Comparison of ENCODE assay signal across 14 cellular contexts in the genomic region with DNA sequence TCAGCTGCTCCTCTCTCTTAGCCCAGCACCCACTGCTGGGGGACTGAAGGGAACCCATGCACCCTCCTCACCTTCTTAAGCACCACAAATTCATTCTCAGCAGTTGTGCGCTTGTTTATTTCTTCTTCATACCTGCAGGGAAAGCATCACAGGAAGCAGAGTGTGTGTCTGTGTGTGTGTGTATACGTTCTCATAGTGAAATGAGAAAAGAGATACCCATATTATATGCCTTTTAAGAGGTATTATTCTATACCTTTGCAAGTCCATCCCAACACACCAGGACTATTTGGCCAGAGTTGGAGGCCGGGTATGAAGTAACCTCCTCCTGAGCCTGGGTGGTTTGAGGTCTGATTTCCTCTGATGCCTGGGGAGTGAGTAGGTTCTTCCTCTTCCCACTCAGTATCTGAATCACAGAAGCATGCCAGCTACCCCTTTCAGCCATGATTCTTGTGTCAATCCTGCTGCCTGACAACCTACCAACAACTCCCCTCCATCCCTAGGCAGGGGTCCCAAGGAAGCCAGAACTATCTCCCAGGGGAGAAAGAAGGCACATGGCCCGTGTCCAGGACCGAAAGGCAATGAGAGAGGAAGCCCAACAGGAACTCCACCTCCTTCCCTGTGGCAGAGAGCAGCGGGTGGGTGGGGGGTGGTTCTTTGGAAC. TPM values are rescaled to one million over a fixed set of nuclear protein-coding genes. Genes with fewer than 3 reads are reported as not detected.
DNase-seq lines count a peak whose midpoint lies in the region; ATAC-seq and TF ChIP-seq lines count a peak whose summit lies in the region.
"Had no signal": no experiment of that assay in that cellular context is flagged by ENCODE, and none has a peak within 500 bp of the region (broad histone marks: within the 10 kb centered on the region; RNA-seq: fewer than 3 reads in every experiment).

No MANE protein-coding gene starts in this region.

- H3K4me1 ChIP-seq in CD8-positive, alpha-beta memory T cell (ENCODE audit: insufficient read depth, low read length) = peaks cover 76% of the 10 kb centered on the region

- peak overlapping the region; percentile 2 to 96 (median 64) for H3K27ac Mint-ChIP-seq in CD8-positive, alpha-beta memory T cell
- peak overlapping the region; percentile 72 for H3K27ac Mint-ChIP-seq in activated CD4-positive, alpha-beta T cell treated with anti-CD3 and anti-CD28 coated beads, Interleukin-2, amount 10 ng/mL, durations not matched to agents 24 days and 14 days
- H3K27ac Mint-ChIP-seq in effector memory CD8-positive, alpha-beta T cell = peak overlapping the region; percentile 11 to 20
- H3K27ac Mint-ChIP-seq: brain, memory B cell had no signal

- ATAC-seq in effector memory CD8-positive, alpha-beta T cell (replicated peaks) = no peak
- ATAC-seq in HG02938 (IDR thresholded peaks at IDR 0.05; ENCODE audit: unreplicated experiment) = no peak
- ATAC-seq: HepG2 had no signal

- H3K9me3 ChIP-seq in CD8-positive, alpha-beta memory T cell (ENCODE audit: low read length) = no peaks in the 10 kb centered on the region

- intact Hi-C loops in activated CD4-positive, alpha-beta T cell treated with anti-CD3 and anti-CD28 coated beads, Interleukin-2, amount 10 ng/mL, durations not matched to agents 24 days and 14 days (cut with micrococcal nuclease) = no loop called here

- POLR2A ChIA-PET in CD8-positive, alpha-beta memory T cell (lab: Charles Lee) = no interaction called here

- H3K4me1 Mint-ChIP-seq in CD8-positive, alpha-beta memory T cell = peaks cover 39 to 58% (median 56%) of the 10 kb centered on the region in 3 donors
- H3K4me1 Mint-ChIP-seq in activated CD4-positive, alpha-beta T cell treated with anti-CD3 and anti-CD28 coated beads, Interleukin-2, amount 10 ng/mL, durations not matched to agents 24 days and 14 days = peaks cover 41% of the 10 kb centered on the region
- peaks cover 20 to 24% of the 10 kb centered on the region in 2 donors for H3K4me1 Mint-ChIP-seq in effector memory CD8-positive, alpha-beta T cell (ENCODE audit: low read depth in 2 of 2)
- H3K4me1 Mint-ChIP-seq: brain, memory B cell had no signal

- no peak overlapping the region for H3K4me3 ChIP-seq in AG10803 (ENCODE audit: low read length)
- peak overlapping the region; percentile 4 for H3K4me3 ChIP-seq in CD8-positive, alpha-beta memory T cell (ENCODE audit: low read length)
- H3K4me3 ChIP-seq: SK-N-MC had no signal

- peaks cover 3 to 23% of the 10 kb centered on the region in 2 donors for H3K27me3 Mint-ChIP-seq in CD8-positive, alpha-beta memory T cell
- H3K27me3 Mint-ChIP-seq in activated CD4-positive, alpha-beta T cell treated with anti-CD3 and anti-CD28 coated beads, Interleukin-2, amount 10 ng/mL, durations not matched to agents 24 days and 14 days = peaks cover 3% of the 10 kb centered on the region
- H3K27me3 Mint-ChIP-seq in effector memory CD8-positive, alpha-beta T cell = peaks cover 8 to 52% of the 10 kb centered on the region in 2 donors

- TF ChIP-seq CTCF in AG10803 (conservative IDR thresholded peaks at IDR 0.05; ENCODE audit: low read length) (no peak), GM20000 (IDR thresholded peaks at IDR 0.05; ENCODE audit: extremely low read depth, missing control alignments) (no peak)

- no peak overlapping the region for H3K27ac ChIP-seq in CD8-positive, alpha-beta memory T cell (ENCODE audit: low read depth, low read length)
- H3K27ac ChIP-seq: SK-N-MC had no signal

- H3K27me3 ChIP-seq in CD8-positive, alpha-beta memory T cell (ENCODE audit: insufficient read depth, low read length, poor library complexity, severe bottlenecking) = no peaks in the 10 kb centered on the region

- no peaks in the 10 kb centered on the region for H3K9me3 Mint-ChIP-seq in CD8-positive, alpha-beta memory T cell
- H3K9me3 Mint-ChIP-seq in activated CD4-positive, alpha-beta T cell treated with anti-CD3 and anti-CD28 coated beads, Interleukin-2, amount 10 ng/mL, durations not matched to agents 24 days and 14 days = no peaks in the 10 kb centered on the region
- H3K9me3 Mint-ChIP-seq in effector memory CD8-positive, alpha-beta T cell = no peaks in the 10 kb centered on the region
- H3K9me3 Mint-ChIP-seq: brain, memory B cell had no signal

- CTCF ChIA-PET in CD8-positive, alpha-beta memory T cell (lab: Charles Lee) = no interaction called here

- H3K4me3 Mint-ChIP-seq in CD8-positive, alpha-beta memory T cell = peak overlapping the region in 2 of 7 donors; percentile 37 to 43
- peak overlapping the region; percentile 46 for H3K4me3 Mint-ChIP-seq in activated CD4-positive, alpha-beta T cell treated with anti-CD3 and anti-CD28 coated beads, Interleukin-2, amount 10 ng/mL, durations not matched to agents 24 days and 14 days
- H3K4me3 Mint-ChIP-seq in effector memory CD8-positive, alpha-beta T cell = no peak overlapping the region
- H3K4me3 Mint-ChIP-seq: brain, memory B cell had no signal

- no peaks in the 10 kb centered on the region for H3K36me3 ChIP-seq in CD8-positive, alpha-beta memory T cell (ENCODE audit: insufficient read depth, low read length)

- DNase-seq in AG10803 (ENCODE audit: low read depth) (peak; percentile 27), GM20000 (ENCODE audit: low spot score) (no peak), AG08396 (ENCODE audit: low spot score) (no peak), NK-92 (lab: John Stamatoyannopoulos, UW; ENCODE audit: unreplicated experiment) (no peak)
- DNase-seq in CD8-positive, alpha-beta memory T cell = peak in 1 of 5 donors; percentile 53
- DNase-seq in activated CD4-positive, alpha-beta T cell treated with anti-CD3 and anti-CD28 coated beads, Interleukin-2, amount 10 ng/mL, durations not matched to agents 24 days and 14 days = no peak
- no peak for DNase-seq in effector memory CD8-positive, alpha-beta T cell
- DNase-seq: NCI-H1694 had no signal

- no peaks in the 10 kb centered on the region for H3K36me3 Mint-ChIP-seq in CD8-positive, alpha-beta memory T cell
- H3K36me3 Mint-ChIP-seq in activated CD4-positive, alpha-beta T cell treated with anti-CD3 and anti-CD28 coated beads, Interleukin-2, amount 10 ng/mL, durations not matched to agents 24 days and 14 days (ENCODE audit: low read depth) = peaks cover 2% of the 10 kb centered on the region
- H3K36me3 Mint-ChIP-seq in effector memory CD8-positive, alpha-beta T cell (ENCODE audit: insufficient read depth) = no peaks in the 10 kb centered on the region
- H3K36me3 Mint-ChIP-seq: brain, memory B cell had no signal

RNA-seq across cellular contexts. Expression of a gene that starts 3.0 kb away (rescaled TPM):
- under 1 TPM in 1 of 2 experiments, not detected in 1; 0.13 TPM for total RNA-seq in CD8-positive, alpha-beta memory T cell
- 0.24 TPM for polyA plus RNA-seq in CD8-positive, alpha-beta memory T cell
- 0.09 TPM in 1 of 2 replicates, not detected in the other for total RNA-seq in activated CD4-positive, alpha-beta T cell treated with anti-CD3 and anti-CD28 coated beads, Interleukin-2, amount 10 ng/mL, durations not matched to agents 24 days and 14 days
- total RNA-seq: endothelial cell of umbilical vein, HepG2 had no signal
- polyA plus RNA-seq: endothelial cell of umbilical vein, HepG2 had no signal

RNA-seq across cellular contexts. Expression of a gene that starts 14.1 kb away (rescaled TPM):
- total RNA-seq in CD8-positive, alpha-beta memory T cell = not detected
- not detected for polyA plus RNA-seq in CD8-positive, alpha-beta memory T cell
- 0.09 TPM in 1 of 2 replicates, not detected in the other for total RNA-seq in activated CD4-positive, alpha-beta T cell treated with anti-CD3 and anti-CD28 coated beads, Interleukin-2, amount 10 ng/mL, durations not matched to agents 24 days and 14 days
- total RNA-seq: endothelial cell of umbilical vein, HepG2 had no signal
- polyA plus RNA-seq: endothelial cell of umbilical vein, HepG2 had no signal

RNA-seq across cellular contexts. Expression of a gene that starts 36.7 kb away (rescaled TPM):
- not detected for total RNA-seq in CD8-positive, alpha-beta memory T cell
- 0.16 TPM for polyA plus RNA-seq in CD8-positive, alpha-beta memory T cell
- not detected in 2 replicates for total RNA-seq in activated CD4-positive, alpha-beta T cell treated with anti-CD3 and anti-CD28 coated beads, Interleukin-2, amount 10 ng/mL, durations not matched to agents 24 days and 14 days
- total RNA-seq: endothelial cell of umbilical vein, HepG2 had no signal
- polyA plus RNA-seq: endothelial cell of umbilical vein, HepG2 had no signal

RNA-seq across cellular contexts. Expression of a gene that starts 41.7 kb away (rescaled TPM):
- not detected for total RNA-seq in CD8-positive, alpha-beta memory T cell
- polyA plus RNA-seq in CD8-positive, alpha-beta memory T cell = not detected
- not detected in 2 replicates for total RNA-seq in activated CD4-positive, alpha-beta T cell treated with anti-CD3 and anti-CD28 coated beads, Interleukin-2, amount 10 ng/mL, durations not matched to agents 24 days and 14 days
- total RNA-seq: endothelial cell of umbilical vein, HepG2 had no signal
- polyA plus RNA-seq: endothelial cell of umbilical vein, HepG2 had no signal

Comparison
In these comparisons a context has a peak if more than half of its experiments do, and no peak if none do; other contexts are left out.
1. H3K27ac Mint-ChIP-seq: peak in every context shown above with its lines; median percentile 72 in activated CD4-positive, alpha-beta T cell treated with anti-CD3 and anti-CD28 coated beads, Interleukin-2, amount 10 ng/mL, durations not matched to agents 24 days and 14 days; 64 in CD8-positive, alpha-beta memory T cell; 16 in effector memory CD8-positive, alpha-beta T cell.